ENCODE assay signal across 8 cellular contexts in the genomic region with DNA sequence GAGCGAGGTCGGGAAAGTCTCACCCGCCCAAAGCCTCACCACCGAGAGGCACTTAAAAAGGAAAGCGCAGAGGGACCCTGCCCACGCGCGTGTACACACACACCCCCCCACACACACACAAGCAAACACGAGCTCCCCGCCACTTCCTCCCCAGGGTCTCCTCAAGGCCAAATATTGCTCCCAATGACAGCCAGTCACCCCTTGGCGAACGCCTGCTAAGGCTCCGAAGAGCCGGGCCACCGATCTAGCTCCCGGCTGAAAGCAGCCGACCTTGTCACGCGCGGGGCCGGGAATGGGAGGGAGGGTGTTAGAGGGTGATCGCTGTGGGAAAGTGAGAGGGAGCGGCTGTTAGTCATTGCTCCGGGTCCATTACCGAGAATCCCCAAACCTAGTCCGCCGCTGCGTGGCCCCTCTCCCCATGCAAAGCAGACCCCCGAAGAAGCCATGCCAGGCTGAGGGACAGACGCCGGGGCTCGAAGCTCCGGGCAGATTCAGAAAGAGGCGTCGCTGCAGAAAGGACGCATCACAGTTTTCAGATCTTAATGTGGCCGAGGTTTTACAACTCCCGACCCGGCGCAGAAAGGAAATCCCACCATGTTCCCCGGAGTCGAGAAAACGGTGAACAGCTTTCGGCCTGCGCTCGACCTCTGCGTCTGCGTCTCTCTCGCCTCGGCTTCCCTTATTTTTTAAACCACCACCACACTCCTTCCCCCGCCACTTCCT. TPM values are rescaled to one million over a fixed set of nuclear protein-coding genes. Genes with fewer than 3 reads are reported as not detected.
DNase-seq lines count a peak whose midpoint lies in the region; ATAC-seq and TF ChIP-seq lines count a peak whose summit lies in the region.

No MANE protein-coding gene starts in this region.

- H3K4me3 Mint-ChIP-seq in activated CD4-positive, alpha-beta T cell treated with anti-CD3 and anti-CD28 coated beads for 36 hours: peak overlapping the region; percentile 67

- H3K23ac ChIP-seq in mesenchymal stem cell (ENCODE audit: low read length in 2 of 2): peak overlapping the region; percentile 15 to 47

- H3K27ac Mint-ChIP-seq in activated CD4-positive, alpha-beta T cell treated with anti-CD3 and anti-CD28 coated beads for 36 hours: no peak overlapping the region

- no peaks in the 10 kb centered on the region for H3F3A ChIP-seq in PC-3 (ENCODE audit: low read length, unreplicated experiment)

- peak; percentile 16 for ATAC-seq in activated CD4-positive, alpha-beta T cell treated with anti-CD3 and anti-CD28 coated beads for 36 hours
- peak; percentile 42 for ATAC-seq in PC-3
- no peak for ATAC-seq in HG02623 (IDR thresholded peaks at IDR 0.05; ENCODE audit: unreplicated experiment)

- H3K4me2 ChIP-seq in PC-3 (ENCODE audit: low read length): peak overlapping the region; percentile 91
- peak overlapping the region; percentile 96 for H3K4me2 ChIP-seq in mesenchymal stem cell (ENCODE audit: low read length, poor library complexity, severe bottlenecking)

- H2BK120ac ChIP-seq in mesenchymal stem cell (ENCODE audit: low read depth, low read length): peak overlapping the region; percentile 87

- H4K20me1 ChIP-seq in PC-3 (ENCODE audit: low read length): no peaks in the 10 kb centered on the region

- no TSS peak for BruUV-seq in PC-3 (replicated peaks; lab: Mats Ljungman, UMichigan)

- peaks cover 61% of the 10 kb centered on the region for H3K27me3 Mint-ChIP-seq in activated CD4-positive, alpha-beta T cell treated with anti-CD3 and anti-CD28 coated beads for 36 hours

- H4K8ac ChIP-seq in mesenchymal stem cell (ENCODE audit: low read length): peak overlapping the region; percentile 86

- peaks cover 35% of the 10 kb centered on the region for H3K4me1 Mint-ChIP-seq in activated CD4-positive, alpha-beta T cell treated with anti-CD3 and anti-CD28 coated beads for 36 hours

- CTCF ChIA-PET in activated CD4-positive, alpha-beta T cell treated with anti-CD3 and anti-CD28 coated beads for 36 hours (lab: Charles Lee): interaction anchor here (0.6 to 1.5 kb wide), 2 partner anchors 15 to 427 kb away, joined by 3 read pairs; no protein-coding TSS in a partner anchor
- CTCF ChIA-PET in PC-3 (lab: Charles Lee): interaction anchor here (0.6 to 1.4 kb wide), 16 partner anchors 9 to 1003 kb away, joined by 3 to 17 read pairs (median 4); partner anchors contain the start of gene FERMT2

- no peaks in the 10 kb centered on the region for H3K9me2 ChIP-seq in PC-3 (replicated peaks; ENCODE audit: low read length)

- under 1% methylated on average over 48 of the region's 51 CpGs for WGBS in mesenchymal stem cell
- WGBS in urinary bladder: under 1% methylated on average over 51 of the region's 51 CpGs

- POLR2A ChIA-PET in activated CD4-positive, alpha-beta T cell treated with anti-CD3 and anti-CD28 coated beads for 36 hours (lab: Charles Lee): interaction anchor here (0.6 kb wide), 1 partner anchor 871 kb away, joined by 5 read pairs; no protein-coding TSS in a partner anchor
- POLR2A ChIA-PET in PC-3 (lab: Charles Lee; ENCODE audit: unreplicated experiment): interaction anchor here (0.5 to 1.7 kb wide), 16 partner anchors 11 to 623 kb away, joined by 3 to 11 read pairs (median 4); no protein-coding TSS in a partner anchor

- intact Hi-C loops in activated CD4-positive, alpha-beta T cell treated with anti-CD3 and anti-CD28 coated beads for 36 hours (cut with DNase I, micrococcal nuclease): no loop called here
- intact Hi-C loops in PC-3 (cut with micrococcal nuclease): loop anchor here (1.0 to 10.0 kb wide), 9 partner anchors 23 to 519 kb away; no protein-coding TSS in a partner anchor

- no peaks in the 10 kb centered on the region for H3K36me3 Mint-ChIP-seq in activated CD4-positive, alpha-beta T cell treated with anti-CD3 and anti-CD28 coated beads for 36 hours (ENCODE audit: low read depth)

- H3K27me3 ChIP-seq in PC-3 (ENCODE audit: low read length) (no peaks in the 10 kb centered on the region), mesenchymal stem cell (ENCODE audit: control insufficient read depth in 1 of 2, insufficient read depth in 1 of 2, low read length in 2 of 2) (peaks cover 0 to 18% of the 10 kb centered on the region in 2 experiments)

- TF ChIP-seq CTCF in PC-3 (conservative IDR thresholded peaks at IDR 0.05; ENCODE audit: low read depth, low read length): no peak

- H2BK15ac ChIP-seq in mesenchymal stem cell (ENCODE audit: low read depth, poor library complexity, severe bottlenecking): peak overlapping the region; percentile 85

- peaks cover 13% of the 10 kb centered on the region for H3K79me1 ChIP-seq in mesenchymal stem cell (replicated peaks; ENCODE audit: low read length, poor library complexity, severe bottlenecking)

- H3K79me2 ChIP-seq in PC-3 (ENCODE audit: low read length): peaks cover 27% of the 10 kb centered on the region

- peak overlapping the region; percentile 90 for H2AFZ ChIP-seq in PC-3 (ENCODE audit: low read length)
- H2AFZ ChIP-seq in mesenchymal stem cell (ENCODE audit: low read depth, low read length): peak overlapping the region; percentile 66

- H3K18ac ChIP-seq in mesenchymal stem cell (ENCODE audit: low read depth in 1 of 2, low read length in 2 of 2): peak overlapping the region; percentile 76 to 90

- H3K14ac ChIP-seq in mesenchymal stem cell (ENCODE audit: low read length in 2 of 2): peak overlapping the region in 1 of 2 experiments; percentile 37

- H3K4me1 ChIP-seq in PC-3 (ENCODE audit: insufficient read depth, low read length) (0 out of 2 replicates have a peak, but pooled peaks cover 4% of the 10 kb centered on the region), mesenchymal stem cell (ENCODE audit: control insufficient read depth, insufficient read depth, low read depth, low read length) (peaks cover 25% of the 10 kb centered on the region), urinary bladder (ENCODE audit: insufficient read depth) (no peaks in the 10 kb centered on the region)

- H3K4me3 ChIP-seq in PC-3 (ENCODE audit: low read length): peak overlapping the region; percentile 91
- peak overlapping the region; percentile 78 to 93 for H3K4me3 ChIP-seq in mesenchymal stem cell (ENCODE audit: insufficient read depth in 1 of 2, low read depth in 1 of 2, low read length in 2 of 2)
- peak overlapping the region; percentile 72 for H3K4me3 ChIP-seq in urinary bladder (ENCODE audit: low read depth, low read length)

- peak overlapping the region; percentile 31; the same call in 1 of the 2 replicates for H3K27ac ChIP-seq in PC-3 (ENCODE audit: low read length)
- peak overlapping the region; percentile 88 for H3K27ac ChIP-seq in mesenchymal stem cell (ENCODE audit: low read length, poor library complexity, severe bottlenecking)
- peak overlapping the region; percentile 83 for H3K27ac ChIP-seq in urinary bladder (ENCODE audit: low read depth)

- peak overlapping the region; percentile 66 to 91 for H3K4ac ChIP-seq in mesenchymal stem cell (ENCODE audit: low read depth in 1 of 2, low read length in 2 of 2)

- H3K9me3 Mint-ChIP-seq in activated CD4-positive, alpha-beta T cell treated with anti-CD3 and anti-CD28 coated beads for 36 hours (ENCODE audit: low read depth): no peaks in the 10 kb centered on the region

- peak; percentile 22 for DNase-seq in activated CD4-positive, alpha-beta T cell treated with anti-CD3 and anti-CD28 coated beads for 36 hours
- DNase-seq in activated CD4-positive, alpha-beta T cell treated with anti-CD3 and anti-CD28 coated beads for 48 hours: no peak
- DNase-seq in PC-3 (peak; percentile 60), ecto neural progenitor cell (ENCODE audit: low spot score) (peak; percentile 63), mesenchymal stem cell (peak; percentile 85), DMS114 treated with DMSO at 0.1 percent for 48 hours (lab: John Stamatoyannopoulos, UW; ENCODE audit: unreplicated experiment) (no peak)

- H3K9me3 ChIP-seq in PC-3 (ENCODE audit: low read length): no peaks in the 10 kb centered on the region
- no peaks in the 10 kb centered on the region for H3K9me3 ChIP-seq in mesenchymal stem cell (ENCODE audit: control insufficient read depth, low read length)

- H2AK5ac ChIP-seq in mesenchymal stem cell (ENCODE audit: low read length, severe bottlenecking): no peak overlapping the region

- H3K36me3 ChIP-seq in PC-3 (ENCODE audit: low read depth, low read length): no peaks in the 10 kb centered on the region
- H3K36me3 ChIP-seq in mesenchymal stem cell (ENCODE audit: control insufficient read depth in 1 of 2, insufficient read depth in 2 of 2, low read depth in 1 of 2, low read length in 2 of 2): peaks cover 15 to 31% of the 10 kb centered on the region in 2 experiments
- H3K36me3 ChIP-seq in urinary bladder (ENCODE audit: insufficient read depth): peaks cover 2% of the 10 kb centered on the region

- H3K9ac ChIP-seq in PC-3 (ENCODE audit: low read length) (peak overlapping the region; percentile 57), mesenchymal stem cell (ENCODE audit: low read length) (peak overlapping the region; percentile 89)

- H2BK12ac ChIP-seq in mesenchymal stem cell (ENCODE audit: low read length in 2 of 2): peak overlapping the region; percentile 38 to 96

- peak overlapping the region; percentile 97 for H4K91ac ChIP-seq in mesenchymal stem cell (ENCODE audit: low read length)

- H2BK5ac ChIP-seq in mesenchymal stem cell (ENCODE audit: low read depth, low read length, poor library complexity, severe bottlenecking): peak overlapping the region; percentile 92

RNA-seq across cellular contexts. Expression of gene BMP4, which starts 2.6 kb away (rescaled TPM):
- total RNA-seq in activated CD4-positive, alpha-beta T cell treated with anti-CD3 and anti-CD28 coated beads for 36 hours: not detected
- total RNA-seq in PC-3 (2014; rRNA removed) (8.7 and 16.5 TPM in 2 replicates), urinary bladder (46.3 TPM)
- polyA plus RNA-seq in mesenchymal stem cell (2013, experiment 1 of 2): 146 TPM
- 153 TPM for polyA plus RNA-seq in mesenchymal stem cell (2013, experiment 2 of 2)
- 82.4 TPM for polyA plus RNA-seq in urinary bladder

Comparison
In these comparisons a context has a peak if more than half of its experiments do, and no peak if none do; other contexts are left out.
1. DNase-seq: peak in activated CD4-positive, alpha-beta T cell treated with anti-CD3 and anti-CD28 coated beads for 36 hours (single experiment), PC-3 (single experiment), ecto neural progenitor cell (single experiment) and mesenchymal stem cell (single experiment); none in activated CD4-positive, alpha-beta T cell treated with anti-CD3 and anti-CD28 coated beads for 48 hours (single experiment) and DMS114 treated with DMSO at 0.1 percent for 48 hours (single experiment).
2. H3K27ac ChIP-seq: peak in every context shown above with its lines; median percentile 88 in mesenchymal stem cell; 83 in urinary bladder; 31 in PC-3.
3. Peak in every context shown above with its lines, with median percentiles within 50 percentile points of each other: H3K4me3 ChIP-seq.